In genomic region chr3:71536376-71536965, GRCh38 we compare ENCODE assay signal across 11 cellular contexts. TPM values are rescaled to one million over a fixed set of nuclear protein-coding genes. Genes with fewer than 3 reads are reported as not detected.
DNase-seq lines count a peak whose midpoint lies in the region; FAIRE-seq and TF ChIP-seq lines count a peak whose summit lies in the region.
"Had no signal": no experiment of that assay in that cellular context is flagged by ENCODE, and none has a peak within 500 bp of the region (broad histone marks: within the 10 kb centered on the region; RNA-seq: fewer than 3 reads in every experiment).

No MANE protein-coding gene starts in this region.

- H3K9me3 Mint-ChIP-seq in nephron progenitor cell, result peaks cover 3% of the 10 kb centered on the region
- H3K9me3 Mint-ChIP-seq in activated naive CD4-positive, alpha-beta T cell treated with anti-CD3 and anti-CD28 coated beads, Interleukin-2, amount 10 ng/mL, durations not matched to agents 7 days and 5 days, result no peaks in the 10 kb centered on the region
- H3K9me3 Mint-ChIP-seq in progenitor cell of endocrine pancreas (ENCODE audit: low read depth), result peaks cover 6% of the 10 kb centered on the region
- H3K9me3 Mint-ChIP-seq in activated CD4-positive, alpha-beta T cell treated with anti-CD3 and anti-CD28 coated beads, Interleukin-2, amount 10 ng/mL, durations not matched to agents 24 days and 14 days, result no peaks in the 10 kb centered on the region
- H3K9me3 Mint-ChIP-seq: activated B cell treated with CpG ODN at 0.5 μM for 24 hours had no signal

- H3K9ac ChIP-seq in Loucy (ENCODE audit: low read depth, low read length, poor library complexity, severe bottlenecking) (no peak overlapping the region), keratinocyte (ENCODE audit: control insufficient read depth, extremely low read depth, insufficient read depth, low read length) (no peak overlapping the region)

- DNase-seq in ACHN (peak; percentile 67), brain microvascular endothelial cell (no peak), keratinocyte (ENCODE audit: low read depth, low spot score) (no peak), nephron progenitor cell (no peak), progenitor cell of endocrine pancreas (ENCODE audit: low spot score, unreplicated experiment) (no peak)
- DNase-seq in activated naive CD4-positive, alpha-beta T cell treated with anti-CD3 and anti-CD28 coated beads, Interleukin-2, amount 10 ng/mL, durations not matched to agents 7 days and 5 days, result no peak
- DNase-seq in activated CD4-positive, alpha-beta T cell treated with anti-CD3 and anti-CD28 coated beads, Interleukin-2, amount 10 ng/mL, durations not matched to agents 24 days and 14 days, result no peak
- DNase-seq: activated B cell treated with CpG ODN at 0.5 μM for 24 hours; activated effector memory CD4-positive, alpha-beta T cell treated with Interleukin-2 at 50 U/mL for 16 hours; NCI-H187 treated with DMSO at 0.1 percent for 48 hours had no signal

- H3K4me1 ChIP-seq in Loucy (ENCODE audit: insufficient read depth, low read length, poor library complexity, severe bottlenecking) (peaks cover 62% of the 10 kb centered on the region), keratinocyte (ENCODE audit: control insufficient read depth, extremely low read depth, insufficient read depth, low read length) (peaks cover 45% of the 10 kb centered on the region)

- H3K4me3 ChIP-seq in Loucy (ENCODE audit: low read length, poor library complexity, severe bottlenecking) (no peak overlapping the region), brain microvascular endothelial cell (ENCODE audit: low read depth, low read length) (no peak overlapping the region), keratinocyte (ENCODE audit: control insufficient read depth in 2 of 3, extremely low read depth in 1 of 3, insufficient read depth in 2 of 3, low read depth in 1 of 3, low read length in 3 of 3) (no peak overlapping the region)

- H3K27me3 Mint-ChIP-seq in nephron progenitor cell (ENCODE audit: low read depth, poor library complexity), result peaks cover 9% of the 10 kb centered on the region
- H3K27me3 Mint-ChIP-seq in activated naive CD4-positive, alpha-beta T cell treated with anti-CD3 and anti-CD28 coated beads, Interleukin-2, amount 10 ng/mL, durations not matched to agents 7 days and 5 days, result peaks cover 5% of the 10 kb centered on the region
- no peaks in the 10 kb centered on the region for H3K27me3 Mint-ChIP-seq in progenitor cell of endocrine pancreas
- H3K27me3 Mint-ChIP-seq in activated CD4-positive, alpha-beta T cell treated with anti-CD3 and anti-CD28 coated beads, Interleukin-2, amount 10 ng/mL, durations not matched to agents 24 days and 14 days, result peaks cover 11% of the 10 kb centered on the region
- H3K27me3 Mint-ChIP-seq: activated B cell treated with CpG ODN at 0.5 μM for 24 hours had no signal

- no peaks in the 10 kb centered on the region for H3F3A ChIP-seq in Loucy (ENCODE audit: low read depth)

- CTCF ChIA-PET in activated naive CD4-positive, alpha-beta T cell treated with anti-CD3 and anti-CD28 coated beads, Interleukin-2, amount 10 ng/mL, durations not matched to agents 7 days and 5 days (lab: Charles Lee), result no interaction called here

- H3K36me3 ChIP-seq in Loucy (ENCODE audit: insufficient read depth, low read length) (no peaks in the 10 kb centered on the region; the same call in 1 of the 2 replicates), brain microvascular endothelial cell (replicated peaks) (no peaks in the 10 kb centered on the region), keratinocyte (ENCODE audit: control insufficient read depth in 2 of 2, extremely low read depth in 1 of 2, insufficient read depth in 2 of 2, low read length in 2 of 2) (no peaks in the 10 kb centered on the region)

- H2AFZ ChIP-seq in Loucy (ENCODE audit: low read length) (no peak overlapping the region), keratinocyte (ENCODE audit: control insufficient read depth, low read length) (no peak overlapping the region)

- no peaks in the 10 kb centered on the region for H3K27me3 ChIP-seq in Loucy (ENCODE audit: insufficient read depth, low read length, poor library complexity, severe bottlenecking)
- H3K27me3 ChIP-seq in brain microvascular endothelial cell (replicated peaks), result no peaks in the 10 kb centered on the region
- H3K27me3 ChIP-seq in keratinocyte (ENCODE audit: control insufficient read depth, extremely low read depth, insufficient read depth, low read length), result no peaks in the 10 kb centered on the region

- in situ Hi-C loops in ACHN (cut with HindIII; ENCODE audit: low pct_ligation_motif_present, low pct_unique_long_range_greater_than_20kb, low sequenced_read_pairs), result no loop called here
- in situ Hi-C loops in brain microvascular endothelial cell (cut with HindIII; ENCODE audit: low pct_ligation_motif_present, low sequenced_read_pairs), result no loop called here

- peak; percentile 51 for FAIRE-seq in keratinocyte (lab: Jason Lieb, UNC)

- H3K36me3 Mint-ChIP-seq in nephron progenitor cell (ENCODE audit: low read depth) (peaks cover 36% of the 10 kb centered on the region), progenitor cell of endocrine pancreas (ENCODE audit: insufficient read depth) (peaks cover 24% of the 10 kb centered on the region)
- H3K36me3 Mint-ChIP-seq in activated naive CD4-positive, alpha-beta T cell treated with anti-CD3 and anti-CD28 coated beads, Interleukin-2, amount 10 ng/mL, durations not matched to agents 7 days and 5 days, result peaks cover 3% of the 10 kb centered on the region
- no peaks in the 10 kb centered on the region for H3K36me3 Mint-ChIP-seq in activated CD4-positive, alpha-beta T cell treated with anti-CD3 and anti-CD28 coated beads, Interleukin-2, amount 10 ng/mL, durations not matched to agents 24 days and 14 days (ENCODE audit: low read depth)

- H3K27ac Mint-ChIP-seq in nephron progenitor cell, result no peak overlapping the region
- H3K27ac Mint-ChIP-seq in activated naive CD4-positive, alpha-beta T cell treated with anti-CD3 and anti-CD28 coated beads, Interleukin-2, amount 10 ng/mL, durations not matched to agents 7 days and 5 days, result no peak overlapping the region
- H3K27ac Mint-ChIP-seq in progenitor cell of endocrine pancreas, result no peak overlapping the region
- H3K27ac Mint-ChIP-seq in activated CD4-positive, alpha-beta T cell treated with anti-CD3 and anti-CD28 coated beads, Interleukin-2, amount 10 ng/mL, durations not matched to agents 24 days and 14 days, result no peak overlapping the region
- H3K27ac Mint-ChIP-seq: activated B cell treated with CpG ODN at 0.5 μM for 24 hours had no signal

- H3K4me3 Mint-ChIP-seq in nephron progenitor cell (no peak overlapping the region), progenitor cell of endocrine pancreas (ENCODE audit: low read depth) (no peak overlapping the region)
- no peak overlapping the region for H3K4me3 Mint-ChIP-seq in activated naive CD4-positive, alpha-beta T cell treated with anti-CD3 and anti-CD28 coated beads, Interleukin-2, amount 10 ng/mL, durations not matched to agents 7 days and 5 days
- no peak overlapping the region for H3K4me3 Mint-ChIP-seq in activated CD4-positive, alpha-beta T cell treated with anti-CD3 and anti-CD28 coated beads, Interleukin-2, amount 10 ng/mL, durations not matched to agents 24 days and 14 days
- H3K4me3 Mint-ChIP-seq: activated B cell treated with CpG ODN at 0.5 μM for 24 hours had no signal

- H3K4me2 ChIP-seq in Loucy (ENCODE audit: low read depth, low read length, poor library complexity, severe bottlenecking), result peak overlapping the region; percentile 19
- H3K4me2 ChIP-seq in keratinocyte (ENCODE audit: control insufficient read depth, extremely low read depth, insufficient read depth, low read depth, low read length), result peak overlapping the region; percentile 55

- no peaks in the 10 kb centered on the region for H4K20me1 ChIP-seq in Loucy (ENCODE audit: insufficient read depth, low read length, poor library complexity, severe bottlenecking)
- H4K20me1 ChIP-seq in keratinocyte (ENCODE audit: control insufficient read depth, extremely low read depth, insufficient read depth, low read length), result no peaks in the 10 kb centered on the region

- intact Hi-C loops in activated CD4-positive, alpha-beta T cell treated with anti-CD3 and anti-CD28 coated beads, Interleukin-2, amount 10 ng/mL, durations not matched to agents 24 days and 14 days (cut with micrococcal nuclease), result no loop called here

- H3K79me2 ChIP-seq in Loucy (ENCODE audit: insufficient read depth, low read length) (peaks cover 42% of the 10 kb centered on the region), keratinocyte (ENCODE audit: control insufficient read depth, insufficient read depth, low read length) (no peaks in the 10 kb centered on the region)

- peaks cover 60% of the 10 kb centered on the region for H3K4me1 Mint-ChIP-seq in nephron progenitor cell
- peaks cover 3% of the 10 kb centered on the region for H3K4me1 Mint-ChIP-seq in activated naive CD4-positive, alpha-beta T cell treated with anti-CD3 and anti-CD28 coated beads, Interleukin-2, amount 10 ng/mL, durations not matched to agents 7 days and 5 days
- H3K4me1 Mint-ChIP-seq in progenitor cell of endocrine pancreas (ENCODE audit: low read depth), result peaks cover 15% of the 10 kb centered on the region
- H3K4me1 Mint-ChIP-seq in activated CD4-positive, alpha-beta T cell treated with anti-CD3 and anti-CD28 coated beads, Interleukin-2, amount 10 ng/mL, durations not matched to agents 24 days and 14 days, result peaks cover 5% of the 10 kb centered on the region

- TF ChIP-seq CTCF in Loucy (conservative IDR thresholded peaks at IDR 0.05; ENCODE audit: low read length) (no peak), brain microvascular endothelial cell (IDR thresholded peaks at IDR 0.05; ENCODE audit: low read depth, low read length, missing control alignments) (no peak), keratinocyte (optimal IDR thresholded peaks at IDR 0.05 in 1 of 3, IDR thresholded peaks at IDR 0.05 in 1 of 3, conservative IDR thresholded peaks at IDR 0.05 in 1 of 3; ENCODE audit: extremely low read depth in 1 of 3, insufficient read depth in 2 of 3, low read length in 3 of 3) (no peak), nephron progenitor cell (IDR thresholded peaks at IDR 0.05) (no peak), progenitor cell of endocrine pancreas (IDR thresholded peaks at IDR 0.05; ENCODE audit: unreplicated experiment) (no peak)

- H3K9me1 ChIP-seq in keratinocyte (ENCODE audit: control insufficient read depth, extremely low read depth, insufficient read depth, low read length), result no peaks in the 10 kb centered on the region

- H3K9me3 ChIP-seq in Loucy (ENCODE audit: insufficient read depth, low read depth, low read length), result no peaks in the 10 kb centered on the region
- H3K9me3 ChIP-seq in keratinocyte (ENCODE audit: control insufficient read depth, low read depth, low read length), result no peaks in the 10 kb centered on the region

- dilution Hi-C loops in keratinocyte (cut with MboI; ENCODE audit: extremely low pct_ligation_motif_present, low sequenced_read_pairs), result no loop called here

- no peaks in the 10 kb centered on the region for H3K9me2 ChIP-seq in Loucy (replicated peaks; ENCODE audit: low read depth, low read length)

- H3K27ac ChIP-seq in brain microvascular endothelial cell (peak overlapping the region; percentile 80), keratinocyte (ENCODE audit: control insufficient read depth, insufficient read depth, low read length) (peak overlapping the region; percentile 23)

RNA-seq across cellular contexts. Expression of gene FOXP1, which starts 47.1 kb away (rescaled TPM):
- polyA plus RNA-seq in keratinocyte, result 6.2 to 27.3 TPM (median 14.6 TPM) in 3 replicates
- polyA plus RNA-seq in keratinocyte (2011; ENCODE audit: low read depth), result 22.8 TPM
- polyA plus RNA-seq in keratinocyte (2011; cell fraction: cytosol; rRNA removed), result 6.8 and 8.3 TPM in 2 replicates
- 10.6 and 11.1 TPM in 2 replicates for polyA plus RNA-seq in keratinocyte (2011; cell fraction: nucleus; rRNA removed)
- polyA plus RNA-seq in keratinocyte (2012; ENCODE audit: low replicate concordance), result 8.2 and 18.3 TPM in 2 replicates
- 42.3 to 72.2 TPM (median 54.6 TPM) in 3 replicates for polyA minus RNA-seq in keratinocyte
- polyA minus RNA-seq in keratinocyte (2011; cell fraction: cytosol; rRNA and poly(A)+ RNA removed), result 27.4 TPM
- polyA minus RNA-seq in keratinocyte (2011; cell fraction: nucleus; rRNA and poly(A)+ RNA removed), result 32.2 and 47.0 TPM in 2 replicates
- 242 and 252 TPM in 2 replicates for total RNA-seq in progenitor cell of endocrine pancreas
- 102 and 110 TPM in 2 replicates for total RNA-seq in activated CD4-positive, alpha-beta T cell treated with anti-CD3 and anti-CD28 coated beads, Interleukin-2, amount 10 ng/mL, durations not matched to agents 24 days and 14 days
